8 cellular contexts compared by ENCODE assay signal in genomic region chr16:3610698-3611144, GRCh38. TPM values are rescaled to one million over a fixed set of nuclear protein-coding genes. Genes with fewer than 3 reads are reported as not detected.
DNase-seq lines count a peak whose midpoint lies in the region; ATAC-seq and TF ChIP-seq lines count a peak whose summit lies in the region.

No MANE protein-coding gene starts in this region.

- H3K27ac ChIP-seq in adrenal gland (peak overlapping the region in 3 of 5 donors; percentile 58 to 67 (median 59)), suprapubic skin (no peak overlapping the region)

- H3K36me3 ChIP-seq in BE2C (no peaks in the 10 kb centered on the region), adrenal gland (replicated peaks in 1 of 2) (no peaks in the 10 kb centered on the region), suprapubic skin (no peaks in the 10 kb centered on the region)

- H3K4me1 ChIP-seq in BE2C (no peaks in the 10 kb centered on the region), adrenal gland (replicated peaks in 1 of 2) (peaks cover 12 to 17% of the 10 kb centered on the region in 2 donors), suprapubic skin (peaks cover 24% of the 10 kb centered on the region)

- WGBS in adrenal gland, 4 donors = 4 to 7% (median 5%) methylated on average over 6 to 10 of the region's 10 CpGs
- 2% methylated on average over 10 of the region's 10 CpGs for WGBS in suprapubic skin

- intact Hi-C loops in adrenal gland (cut with DNase I) = no loop called here

- no peaks in the 10 kb centered on the region for H3K27me3 ChIP-seq in BE2C
- H3K27me3 ChIP-seq in adrenal gland = no peaks in the 10 kb centered on the region
- no peaks in the 10 kb centered on the region for H3K27me3 ChIP-seq in suprapubic skin

- TF ChIP-seq POLR2A in adrenal gland (IDR thresholded peaks at IDR 0.05) = no peak
- no peak for TF ChIP-seq POLR2A in suprapubic skin (IDR thresholded peaks at IDR 0.05)

- no peak for TF ChIP-seq EP300 in suprapubic skin (IDR thresholded peaks at IDR 0.05)

- no peak for TF ChIP-seq CTCF in BE2C (IDR thresholded peaks at IDR 0.05; ENCODE audit: low read depth, low read length)
- no peak for TF ChIP-seq CTCF in HFF-Myc (IDR thresholded peaks at IDR 0.05; ENCODE audit: low read depth, low read length, missing control alignments)
- TF ChIP-seq CTCF in adrenal gland (IDR thresholded peaks at IDR 0.05) = no peak
- TF ChIP-seq CTCF in suprapubic skin (IDR thresholded peaks at IDR 0.05) = no peak

- ATAC-seq in GM19467 (IDR thresholded peaks at IDR 0.05; ENCODE audit: unreplicated experiment) = no peak
- ATAC-seq in GM21390 (IDR thresholded peaks at IDR 0.05; ENCODE audit: unreplicated experiment) = no peak

- no peak for DNase-seq in BE2C
- DNase-seq in HFF-Myc (ENCODE audit: extremely low read depth, low read depth) = no peak
- DNase-seq in adrenal gland = no peak
- DNase-seq in kidney tubule cell (ENCODE audit: low spot score) = peak; percentile 6
- peak in 1 of 2 donors; percentile 28 for DNase-seq in suprapubic skin (ENCODE audit: low spot score in 2 of 2)
- DNase-seq in NCI-H82 (lab: John Stamatoyannopoulos, UW) = no peak

- H3K4me3 ChIP-seq in BE2C (ENCODE audit: low read depth, low read length) (peak overlapping the region; percentile 96), HFF-Myc (replicated peaks; ENCODE audit: low read depth, low read length) (peak overlapping the region; percentile 74), adrenal gland (peak overlapping the region; percentile 62 to 71 (median 67)), suprapubic skin (peak overlapping the region; percentile 90)

- H3K9me3 ChIP-seq in BE2C (no peaks in the 10 kb centered on the region), adrenal gland (replicated peaks in 1 of 3) (no peaks in the 10 kb centered on the region), suprapubic skin (no peaks in the 10 kb centered on the region)

RNA-seq across cellular contexts. Expression of gene SLX4, which starts 0.7 kb away (rescaled TPM):
- 8.1 TPM for polyA plus RNA-seq in BE2C (2012; ENCODE audit: insufficient read depth, insufficient read length, low read depth)
- total RNA-seq in adrenal gland (1 to 10 TPM; 1.7 to 8.0 (median 4.4) TPM), suprapubic skin (1 to 10 TPM; 2.9 to 6.0 (median 4.5) TPM)
- polyA plus RNA-seq in adrenal gland = 1 to 10 TPM; 2.4 to 8.2 (median 2.9) TPM

RNA-seq across cellular contexts. Expression of gene NLRC3, which starts 33.5 kb away (rescaled TPM):
- polyA plus RNA-seq in BE2C (2012; ENCODE audit: insufficient read depth, insufficient read length, low read depth) = 0.91 TPM
- 1 to 10 TPM in 6 of 8 donors, under 1 TPM in 2; 0.39 to 2.5 (median 1.5) TPM for total RNA-seq in adrenal gland
- 1 to 10 TPM in 1 of 3 donors, under 1 TPM in 2; 0.29 to 1.4 (median 0.47) TPM for polyA plus RNA-seq in adrenal gland
- total RNA-seq in suprapubic skin = 1 to 10 TPM in 1 of 4 donors, under 1 TPM in 3; 0.16 to 1.2 (median 0.39) TPM

RNA-seq across cellular contexts. Expression of gene DNASE1, which starts 43.8 kb away (rescaled TPM):
- 28.7 TPM for polyA plus RNA-seq in BE2C (2012; ENCODE audit: insufficient read depth, insufficient read length, low read depth)
- total RNA-seq in adrenal gland = 10 to 100 TPM in 4 of 8 donors, 1 to 10 TPM in 4; 3.1 to 21.1 (median 10.9) TPM
- polyA plus RNA-seq in adrenal gland = 10 to 100 TPM in 1 of 3 donors, 1 to 10 TPM in 2; 3.4 to 35.1 (median 6.0) TPM
- 10 to 100 TPM; 11.0 to 32.7 (median 23.0) TPM for total RNA-seq in suprapubic skin
